Comparison of ENCODE assay signal across 6 cellular contexts in genomic region chr14:22887260-22887989, GRCh38. TPM values are rescaled to one million over a fixed set of nuclear protein-coding genes. Genes with fewer than 3 reads are reported as not detected.
DNase-seq lines count a peak whose midpoint lies in the region; ATAC-seq lines count a peak whose summit lies in the region.

No MANE protein-coding gene starts in this region.

- in situ Hi-C loops in SK-MEL-5 (cut with HindIII; ENCODE audit: low pct_unique_long_range_greater_than_20kb, low sequenced_read_pairs) = no loop called here

- DNase-seq in SK-MEL-5 (ENCODE audit: low read depth, low spot score) (peak; percentile 46), retina (peak; percentile 90), NCI-H2081 (lab: John Stamatoyannopoulos, UW) (no peak)

- ATAC-seq in GM19023 (IDR thresholded peaks at IDR 0.05; ENCODE audit: unreplicated experiment) = peak; percentile 39
- peak; percentile 24 for ATAC-seq in HG03520 (IDR thresholded peaks at IDR 0.05; ENCODE audit: unreplicated experiment)
- peak; percentile 53 for ATAC-seq in esophagus mucosa

RNA-seq across cellular contexts. Expression of gene REM2, which starts 4.4 kb away (rescaled TPM):
- total RNA-seq in SK-MEL-5 (2014; rRNA removed; shearing (Covaris generic)) = not detected in 2 replicates
- polyA plus RNA-seq in SK-MEL-5 (2015; cell fraction: cytosol; rRNA removed) = not detected in 2 replicates
- polyA plus RNA-seq in SK-MEL-5 (2015; cell fraction: nucleus; rRNA removed) = not detected in 2 replicates
- total RNA-seq in esophagus mucosa = 0.32 TPM

RNA-seq across cellular contexts. Expression of gene LRP10, which starts 15.9 kb away (rescaled TPM):
- total RNA-seq in SK-MEL-5 (2014; rRNA removed; shearing (Covaris generic)) = 31.6 and 31.9 TPM in 2 replicates
- polyA plus RNA-seq in SK-MEL-5 (2015; cell fraction: cytosol; rRNA removed) = 94.4 and 118 TPM in 2 replicates
- 14.7 and 15.8 TPM in 2 replicates for polyA plus RNA-seq in SK-MEL-5 (2015; cell fraction: nucleus; rRNA removed)
- total RNA-seq in esophagus mucosa = 173 TPM

RNA-seq across cellular contexts. Expression of gene RBM23, which starts 31.5 kb away (rescaled TPM):
- total RNA-seq in SK-MEL-5 (2014; rRNA removed; shearing (Covaris generic)) = 62.7 and 63.2 TPM in 2 replicates
- polyA plus RNA-seq in SK-MEL-5 (2015; cell fraction: cytosol; rRNA removed) = 48.0 and 54.3 TPM in 2 replicates
- 63.6 and 68.7 TPM in 2 replicates for polyA plus RNA-seq in SK-MEL-5 (2015; cell fraction: nucleus; rRNA removed)
- total RNA-seq in esophagus mucosa = 35.4 TPM

RNA-seq across cellular contexts. Expression of gene PRMT5, which starts 41.8 kb away (rescaled TPM):
- 62.8 and 66.6 TPM in 2 replicates for total RNA-seq in SK-MEL-5 (2014; rRNA removed; shearing (Covaris generic))
- 117 and 118 TPM in 2 replicates for polyA plus RNA-seq in SK-MEL-5 (2015; cell fraction: cytosol; rRNA removed)
- 160 and 172 TPM in 2 replicates for polyA plus RNA-seq in SK-MEL-5 (2015; cell fraction: nucleus; rRNA removed)
- 65.4 TPM for total RNA-seq in esophagus mucosa

RNA-seq across cellular contexts. Expression of gene MMP14, which starts 51.0 kb away (rescaled TPM):
- 138 and 143 TPM in 2 replicates for total RNA-seq in SK-MEL-5 (2014; rRNA removed; shearing (Covaris generic))
- polyA plus RNA-seq in SK-MEL-5 (2015; cell fraction: cytosol; rRNA removed) = 169 and 195 TPM in 2 replicates
- polyA plus RNA-seq in SK-MEL-5 (2015; cell fraction: nucleus; rRNA removed) = 94.0 and 104 TPM in 2 replicates
- total RNA-seq in esophagus mucosa = 109 TPM

Comparison
In these comparisons a context has a peak if more than half of its experiments do, and no peak if none do; other contexts are left out.
1. DNase-seq: peak in SK-MEL-5 (single experiment) and retina (single experiment); none in NCI-H2081 (0 of 2).
2. Peak in every context shown above with its lines, with median percentiles within 50 percentile points of each other: ATAC-seq.